Comparison of ENCODE assay signal across 16 cellular contexts in the genomic region with DNA sequence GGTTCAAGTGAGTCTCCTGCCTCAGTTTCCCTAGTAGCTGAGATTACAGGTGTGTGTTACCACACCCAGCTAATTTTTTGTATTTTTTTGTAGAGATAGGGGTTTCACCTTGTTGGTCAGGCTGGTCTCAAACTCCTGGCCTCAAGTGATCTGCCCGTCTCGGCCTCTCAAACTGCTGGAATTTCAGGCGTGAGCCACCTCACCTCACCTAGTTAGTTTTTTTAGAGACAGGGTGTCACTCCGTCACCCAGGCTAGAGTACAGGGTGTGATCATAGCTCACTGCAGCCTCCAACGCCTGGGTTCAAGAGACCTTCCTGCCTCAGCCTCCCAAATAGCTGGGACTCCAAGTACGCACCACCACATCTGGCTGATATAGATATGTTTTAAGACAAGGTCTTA. TPM values are rescaled to one million over a fixed set of nuclear protein-coding genes. Genes with fewer than 3 reads are reported as not detected.
DNase-seq lines count a peak whose midpoint lies in the region; ATAC-seq lines count a peak whose summit lies in the region.
"Had no signal": no experiment of that assay in that cellular context is flagged by ENCODE, and none has a peak within 500 bp of the region (broad histone marks: within the 10 kb centered on the region; RNA-seq: fewer than 3 reads in every experiment).

No MANE protein-coding gene starts in this region.

- H3K36me3 ChIP-seq in Karpas-422 (ENCODE audit: insufficient read depth, low read length) = no peaks in the 10 kb centered on the region

- H3K4me3 ChIP-seq in Karpas-422 (ENCODE audit: low read length) = no peak overlapping the region
- H3K4me3 ChIP-seq: GM23248 had no signal

- intact Hi-C loops in dendritic cell treated with granulocyte-macrophage colony-stimulating factor and Interleukin-4, amounts not matched to agents 40 ng/mL and 50 ng/mL, for 4 days (cut with micrococcal nuclease) = no loop called here

- no peak overlapping the region for H3K27ac Mint-ChIP-seq in activated CD8-positive, alpha-beta memory T cell treated with anti-CD3 and anti-CD28 coated beads, Interleukin-2, amount 10 ng/mL, durations not matched to agents 7 days and 5 days
- peak overlapping the region; percentile 27 for H3K27ac Mint-ChIP-seq in dendritic cell treated with granulocyte-macrophage colony-stimulating factor and Interleukin-4, amounts not matched to agents 40 ng/mL and 50 ng/mL, for 4 days

- DNase-seq in Karpas-422 (peak; percentile 17), substantia nigra (lab: John Stamatoyannopoulos, UW) (no peak)
- DNase-seq in activated CD8-positive, alpha-beta memory T cell treated with anti-CD3 and anti-CD28 coated beads, Interleukin-2, amount 10 ng/mL, durations not matched to agents 7 days and 5 days = peak; percentile 4
- DNase-seq in stimulated activated CD8-positive, alpha-beta memory T cell treated with anti-CD3 and anti-CD28 coated beads, Interleukin-4, amount 100 ng/mL, for 48 hours = peak; percentile 9
- no peak for DNase-seq in activated CD4-positive, alpha-beta T cell treated with anti-CD3 and anti-CD28 coated beads for 1 hour
- DNase-seq: C1 segment of cervical spinal cord; Calu3; CD4-positive, alpha-beta memory T cell; COR-L47; DMS153; DND-41; GM23248; H7; HCEC 1CT had no signal

- no peaks in the 10 kb centered on the region for H3K4me1 ChIP-seq in Karpas-422 (ENCODE audit: low read length)

- no peaks in the 10 kb centered on the region for H3K27me3 ChIP-seq in Karpas-422 (ENCODE audit: low read length)

- no peaks in the 10 kb centered on the region for H3K9me3 ChIP-seq in Karpas-422 (ENCODE audit: low read length)

- H3K27me3 Mint-ChIP-seq in activated CD8-positive, alpha-beta memory T cell treated with anti-CD3 and anti-CD28 coated beads, Interleukin-2, amount 10 ng/mL, durations not matched to agents 7 days and 5 days = no peaks in the 10 kb centered on the region
- H3K27me3 Mint-ChIP-seq in dendritic cell treated with granulocyte-macrophage colony-stimulating factor and Interleukin-4, amounts not matched to agents 40 ng/mL and 50 ng/mL, for 4 days = no peaks in the 10 kb centered on the region
- H3K27me3 Mint-ChIP-seq: CD4-positive, alpha-beta memory T cell had no signal

- no peak for ATAC-seq in activated CD8-positive, alpha-beta memory T cell treated with anti-CD3 and anti-CD28 coated beads, Interleukin-2, amount 10 ng/mL, durations not matched to agents 7 days and 5 days
- no peak for ATAC-seq in HG03196 (IDR thresholded peaks at IDR 0.05; ENCODE audit: unreplicated experiment)

- peaks cover 13% of the 10 kb centered on the region for H3K4me1 Mint-ChIP-seq in activated CD8-positive, alpha-beta memory T cell treated with anti-CD3 and anti-CD28 coated beads, Interleukin-2, amount 10 ng/mL, durations not matched to agents 7 days and 5 days
- peaks cover 13% of the 10 kb centered on the region for H3K4me1 Mint-ChIP-seq in dendritic cell treated with granulocyte-macrophage colony-stimulating factor and Interleukin-4, amounts not matched to agents 40 ng/mL and 50 ng/mL, for 4 days (ENCODE audit: low read depth)

- H3K27ac ChIP-seq in Karpas-422 (ENCODE audit: low read length) (no peak overlapping the region), substantia nigra (ENCODE audit: low read depth, low read length, poor library complexity, severe bottlenecking) (no peak overlapping the region)
- H3K27ac ChIP-seq: GM23248 had no signal

- H3K9ac ChIP-seq in Karpas-422 (ENCODE audit: low read length) = no peak overlapping the region
- H3K9ac ChIP-seq: GM23248 had no signal

- H3K4me2 ChIP-seq in Karpas-422 (ENCODE audit: low read depth, low read length, poor library complexity, severe bottlenecking) = no peak overlapping the region

- H4K20me1 ChIP-seq in Karpas-422 (ENCODE audit: insufficient read depth, low read depth, low read length) = no peaks in the 10 kb centered on the region

- H3K9me3 Mint-ChIP-seq in activated CD8-positive, alpha-beta memory T cell treated with anti-CD3 and anti-CD28 coated beads, Interleukin-2, amount 10 ng/mL, durations not matched to agents 7 days and 5 days (ENCODE audit: low read depth) = no peaks in the 10 kb centered on the region
- H3K9me3 Mint-ChIP-seq in dendritic cell treated with granulocyte-macrophage colony-stimulating factor and Interleukin-4, amounts not matched to agents 40 ng/mL and 50 ng/mL, for 4 days = no peaks in the 10 kb centered on the region

- no peak overlapping the region for H2AFZ ChIP-seq in Karpas-422 (ENCODE audit: low read length)
- H2AFZ ChIP-seq: GM23248 had no signal

- no peak overlapping the region for H3K4me3 Mint-ChIP-seq in activated CD8-positive, alpha-beta memory T cell treated with anti-CD3 and anti-CD28 coated beads, Interleukin-2, amount 10 ng/mL, durations not matched to agents 7 days and 5 days
- no peak overlapping the region for H3K4me3 Mint-ChIP-seq in dendritic cell treated with granulocyte-macrophage colony-stimulating factor and Interleukin-4, amounts not matched to agents 40 ng/mL and 50 ng/mL, for 4 days
- H3K4me3 Mint-ChIP-seq: CD4-positive, alpha-beta memory T cell had no signal

- H3K36me3 Mint-ChIP-seq in activated CD8-positive, alpha-beta memory T cell treated with anti-CD3 and anti-CD28 coated beads, Interleukin-2, amount 10 ng/mL, durations not matched to agents 7 days and 5 days = peaks cover 64% of the 10 kb centered on the region
- H3K36me3 Mint-ChIP-seq in dendritic cell treated with granulocyte-macrophage colony-stimulating factor and Interleukin-4, amounts not matched to agents 40 ng/mL and 50 ng/mL, for 4 days (ENCODE audit: low read depth) = no peaks in the 10 kb centered on the region

- CTCF ChIA-PET in activated CD8-positive, alpha-beta memory T cell treated with anti-CD3 and anti-CD28 coated beads, Interleukin-2, amount 10 ng/mL, durations not matched to agents 7 days and 5 days (lab: Charles Lee) = interaction anchor here (0.9 to 1.7 kb wide), 5 partner anchors 10 to 31 kb away, joined by 3 to 5 read pairs (median 4); no protein-coding TSS in a partner anchor

- no peaks in the 10 kb centered on the region for H3K9me2 ChIP-seq in Karpas-422 (replicated peaks; ENCODE audit: insufficient read depth, low read length)

- no peaks in the 10 kb centered on the region for H3K79me2 ChIP-seq in Karpas-422 (ENCODE audit: low read length)

RNA-seq across cellular contexts. Expression of a gene that starts 22.9 kb away (rescaled TPM):
- 0.41 and 2.2 TPM in 2 replicates for total RNA-seq in Karpas-422 (2014; rRNA removed; shearing (Covaris generic); ENCODE audit: low replicate concordance)
- 100 to 1,000 TPM; 106 to 112 TPM for total RNA-seq in activated CD8-positive, alpha-beta memory T cell treated with anti-CD3 and anti-CD28 coated beads, Interleukin-2, amount 10 ng/mL, durations not matched to agents 7 days and 5 days

RNA-seq across cellular contexts. Expression of a gene that starts 28.2 kb away (rescaled TPM):
- total RNA-seq in Karpas-422 (2014; rRNA removed; shearing (Covaris generic); ENCODE audit: low replicate concordance) = 13.4 and 19.9 TPM in 2 replicates
- total RNA-seq in activated CD8-positive, alpha-beta memory T cell treated with anti-CD3 and anti-CD28 coated beads, Interleukin-2, amount 10 ng/mL, durations not matched to agents 7 days and 5 days = 100 to 1,000 TPM; 109 to 120 TPM

Comparison
In these comparisons a context has a peak if more than half of its experiments do, and no peak if none do; other contexts are left out.
1. DNase-seq: peak in Karpas-422 (single experiment), activated CD8-positive, alpha-beta memory T cell treated with anti-CD3 and anti-CD28 coated beads, Interleukin-2, amount 10 ng/mL, durations not matched to agents 7 days and 5 days (single experiment) and stimulated activated CD8-positive, alpha-beta memory T cell treated with anti-CD3 and anti-CD28 coated beads, Interleukin-4, amount 100 ng/mL, for 48 hours (single experiment); none in substantia nigra (0 of 49) and activated CD4-positive, alpha-beta T cell treated with anti-CD3 and anti-CD28 coated beads for 1 hour (single experiment).
2. RNA of a gene that starts 22.9 kb away (total RNA-seq): 106 to 112 TPM in activated CD8-positive, alpha-beta memory T cell treated with anti-CD3 and anti-CD28 coated beads, Interleukin-2, amount 10 ng/mL, durations not matched to agents 7 days and 5 days; 0.41 to 2.2 TPM in Karpas-422; every median in the first group is over 10 times any median in the second.